ENCODE assay signal across 24 cellular contexts in genomic region chr2:189293164-189293563, GRCh38.
DNase-seq lines count a peak whose midpoint lies in the region; ATAC-seq and TF ChIP-seq lines count a peak whose summit lies in the region.
"Had no signal": no experiment of that assay in that cellular context is flagged by ENCODE, and none has a peak within 500 bp of the region (broad histone marks: within the 10 kb centered on the region; RNA-seq: fewer than 3 reads in every experiment).

No MANE protein-coding gene starts in this region.

- intact Hi-C loops in transverse colon (cut with DNase I; ENCODE audit: low total_unique reads) (no loop called here), Caco-2 (cut with micrococcal nuclease; ENCODE audit: unreplicated experiment) (no loop called here)

- H3K27me3 Mint-ChIP-seq in Caco-2 (ENCODE audit: insufficient read depth, unreplicated experiment) = no peaks in the 10 kb centered on the region
- H3K27me3 Mint-ChIP-seq: CD8-positive, alpha-beta memory T cell had no signal

- 49% methylated on average over 3 of the region's 3 CpGs for WGBS in GM23248 (ENCODE audit: low coverage in 1 of 2, low lambda C conversion rate in 2 of 2, missing lambda C conversion rate in 2 of 2), 2 experiments
- 89 to 90% methylated on average over 3 of the region's 3 CpGs for WGBS in transverse colon (ENCODE audit: low coverage in 1 of 2), 2 donors

- DNase-seq in GM23248 (peak; percentile 88), brain microvascular endothelial cell (peak; percentile 86), hepatic stellate cell (ENCODE audit: low spot score) (peak; percentile 49), transverse colon (no peak), NCI-H345 (lab: John Stamatoyannopoulos, UW) (no peak), Caco-2 (no peak)
- DNase-seq: activated CD4-positive, alpha-beta T cell treated with anti-CD3 and anti-CD28 coated beads, Interleukin-2, amount 50 U/mL, for 48 hours; CD8-positive, alpha-beta memory T cell; DMS79; gastrocnemius medialis; NCI-H1105; NCI-H2107; NCI-H510A treated with DMSO at 0.1 percent for 48 hours; NK-92 treated with Interleukin-12 subunit alpha and Interleukin-12 subunit beta, amount 100 ng/mL, for 24 hours; occipital lobe; Peyer's patch; retina; stimulated activated CD4-positive, alpha-beta T cell treated with anti-CD3 and anti-CD28 coated beads, Interleukin-12 subunit alpha, Interleukin-12 subunit beta, amount 100 ng/mL, for 4 hours had no signal

- in situ Hi-C loops in GM23248 (cut with MboI) (no loop called here), brain microvascular endothelial cell (cut with HindIII; ENCODE audit: low pct_ligation_motif_present, low sequenced_read_pairs) (no loop called here), transverse colon (cut with MboI; ENCODE audit: low pct_ligation_motif_present in 1 of 4, low pct_unique_long_range_greater_than_20kb in 1 of 4, low sequenced_read_pairs in 3 of 4) (loop anchor here in 1 of 4 donors (25.0 kb wide), 1 partner anchor 206 kb away; no protein-coding TSS in a partner anchor)

- CTCF ChIA-PET in Caco-2 (lab: Charles Lee) = no interaction called here

- no peak for TF ChIP-seq CTCF in brain microvascular endothelial cell (IDR thresholded peaks at IDR 0.05; ENCODE audit: low read depth, low read length, missing control alignments)
- TF ChIP-seq CTCF in transverse colon (IDR thresholded peaks at IDR 0.05) = no peak
- no peak for TF ChIP-seq CTCF in Caco-2 (IDR thresholded peaks at IDR 0.05; ENCODE audit: insufficient read depth in 1 of 2, low read depth in 1 of 2, low read length in 1 of 2, severe bottlenecking in 1 of 2, unreplicated experiment in 1 of 2)

- H3K27ac ChIP-seq in ACC112 (ENCODE audit: low read depth, low read length) (peak overlapping the region; percentile 63), GM23248 (no peak overlapping the region), brain microvascular endothelial cell (no peak overlapping the region), transverse colon (no peak overlapping the region)
- H3K27ac ChIP-seq: gastrocnemius medialis, Peyer's patch had no signal

- POLR2A ChIA-PET in Caco-2 (lab: Charles Lee) = no interaction called here

- peaks cover 19% of the 10 kb centered on the region for H3K9me3 Mint-ChIP-seq in Caco-2 (ENCODE audit: unreplicated experiment)
- H3K9me3 Mint-ChIP-seq: CD8-positive, alpha-beta memory T cell had no signal

- no peak overlapping the region for H3K4me3 Mint-ChIP-seq in Caco-2 (ENCODE audit: unreplicated experiment)
- H3K4me3 Mint-ChIP-seq: CD8-positive, alpha-beta memory T cell; T-helper 2 cell treated with Interferon-gamma antibody and Interleukin-4, amounts not matched to agents 5 μg/mL and 100 μg/mL, for 36 hours; WTC11 had no signal

- H3K9me2 ChIP-seq in GM23248 (ENCODE audit: insufficient read depth) = no peaks in the 10 kb centered on the region

- H3K27ac Mint-ChIP-seq in Caco-2 (ENCODE audit: unreplicated experiment) = no peak overlapping the region
- H3K27ac Mint-ChIP-seq: CD8-positive, alpha-beta memory T cell; T-helper 2 cell treated with Interferon-gamma antibody and Interleukin-4, amounts not matched to agents 5 μg/mL and 100 μg/mL, for 36 hours; WTC11 had no signal

- TF ChIP-seq POLR2A in transverse colon (IDR thresholded peaks at IDR 0.05) = no peak

- H3K36me3 ChIP-seq in ACC112 (ENCODE audit: insufficient read depth, low read length) (peaks cover 7% of the 10 kb centered on the region), GM23248 (ENCODE audit: low read depth) (no peaks in the 10 kb centered on the region), brain microvascular endothelial cell (replicated peaks) (no peaks in the 10 kb centered on the region), transverse colon (no peaks in the 10 kb centered on the region), Caco-2 (ENCODE audit: control insufficient read depth, insufficient read depth, low read length) (no peaks in the 10 kb centered on the region)
- H3K36me3 ChIP-seq: gastrocnemius medialis, HAP-1, Peyer's patch had no signal

- H3K4me1 Mint-ChIP-seq in Caco-2 (ENCODE audit: low read depth, unreplicated experiment) = peaks cover 4% of the 10 kb centered on the region

- TF ChIP-seq EP300 in transverse colon (IDR thresholded peaks at IDR 0.05; ENCODE audit: low read depth) = no peak

- H3K4me1 ChIP-seq in ACC112 (ENCODE audit: control insufficient read depth, insufficient read depth, low read length, unreplicated experiment) = peaks cover 19% of the 10 kb centered on the region
- peaks cover 28% of the 10 kb centered on the region for H3K4me1 ChIP-seq in GM23248 (ENCODE audit: insufficient read depth)
- H3K4me1 ChIP-seq in transverse colon = peaks cover 0 to 3% (median 0%) of the 10 kb centered on the region in 4 donors
- H3K4me1 ChIP-seq in Caco-2 = peaks cover 3% of the 10 kb centered on the region; the same call in 1 of the 2 replicates
- H3K4me1 ChIP-seq: gastrocnemius medialis, Peyer's patch had no signal

- H2AFZ ChIP-seq in ACC112 (ENCODE audit: low read length, unreplicated experiment) (peak overlapping the region; percentile 77), GM23248 (no peak overlapping the region)

- peaks cover 9% of the 10 kb centered on the region for H3F3A ChIP-seq in GM23248 (ENCODE audit: insufficient read depth)

- H3K4me2 ChIP-seq in GM23248 (ENCODE audit: unreplicated experiment) = peak overlapping the region; percentile 33

- H4K20me1 ChIP-seq in GM23248 (ENCODE audit: insufficient read depth) = no peaks in the 10 kb centered on the region

- H3K9me3 ChIP-seq in GM23248 (ENCODE audit: low read depth) (no peaks in the 10 kb centered on the region), transverse colon (no peaks in the 10 kb centered on the region), Caco-2 (peaks cover 12% of the 10 kb centered on the region)
- H3K9me3 ChIP-seq: gastrocnemius medialis, Peyer's patch had no signal

- no peaks in the 10 kb centered on the region for H3K36me3 Mint-ChIP-seq in Caco-2 (ENCODE audit: insufficient read depth, unreplicated experiment)
- H3K36me3 Mint-ChIP-seq: CD8-positive, alpha-beta memory T cell; WTC11 had no signal

- H3K79me2 ChIP-seq in ACC112 (ENCODE audit: control insufficient read depth, insufficient read depth, low read length, unreplicated experiment) = no peaks in the 10 kb centered on the region
- no peaks in the 10 kb centered on the region for H3K79me2 ChIP-seq in GM23248 (ENCODE audit: insufficient read depth)

- no peak for ATAC-seq in HG02798 (IDR thresholded peaks at IDR 0.05; ENCODE audit: poor library complexity, unreplicated experiment)
- ATAC-seq: gastrocnemius medialis, SK-N-SH treated with all-trans-retinoic acid at 6 μM for 48 hours, WTC11 had no signal

- H3K27me3 ChIP-seq in ACC112 (ENCODE audit: insufficient read depth, low read length) (no peaks in the 10 kb centered on the region), GM23248 (replicated peaks; ENCODE audit: insufficient read depth) (no peaks in the 10 kb centered on the region), brain microvascular endothelial cell (replicated peaks) (no peaks in the 10 kb centered on the region), transverse colon (no peaks in the 10 kb centered on the region), Caco-2 (replicated peaks; ENCODE audit: control insufficient read depth, insufficient read depth, low read length) (no peaks in the 10 kb centered on the region)
- H3K27me3 ChIP-seq: gastrocnemius medialis, Peyer's patch had no signal

- no TSS peak for BruUV-seq in Caco-2 (replicated peaks; lab: Mats Ljungman, UMichigan)

- H3K4me3 ChIP-seq in ACC112 (ENCODE audit: low read depth, low read length) = no peak overlapping the region
- no peak overlapping the region for H3K4me3 ChIP-seq in GM23248
- H3K4me3 ChIP-seq in brain microvascular endothelial cell (ENCODE audit: low read depth, low read length) = no peak overlapping the region
- H3K4me3 ChIP-seq in transverse colon = no peak overlapping the region
- no peak overlapping the region for H3K4me3 ChIP-seq in Caco-2 (ENCODE audit: low read depth, low read length)
- H3K4me3 ChIP-seq: gastrocnemius medialis, HAP-1, Peyer's patch had no signal

- no peak overlapping the region for H3K9ac ChIP-seq in GM23248

Comparison
In these comparisons a context has a peak if more than half of its experiments do, and no peak if none do; other contexts are left out.
1. DNase-seq: peak in GM23248 (single experiment), brain microvascular endothelial cell (single experiment) and hepatic stellate cell (single experiment); none in transverse colon (single experiment), NCI-H345 (single experiment) and Caco-2 (0 of 2).